In genomic region chr3:73801444-73801843, GRCh38 we compare ENCODE assay signal across 2 cellular contexts.
TF ChIP-seq lines count a peak whose summit lies in the region.

No MANE protein-coding gene starts in this region.

TF ChIP-seq in SK-N-SH treated with all-trans-retinoic acid at 6 μM for 48 hours, 23 proteins besides CTCF, POLR2A, EP300 and RAD21 (continued from another document):
- TF ChIP-seq PATZ1 (CRISPR knock-in tag; IDR thresholded peaks at IDR 0.05; ENCODE audit: borderline replicate concordance), result no peak
- no peak for TF ChIP-seq ZNF70 (CRISPR knock-in tag; IDR thresholded peaks at IDR 0.05)
- no peak for TF ChIP-seq ARNTL (CRISPR knock-in tag; IDR thresholded peaks at IDR 0.05; ENCODE audit: borderline replicate concordance, low read depth)
- no peak for TF ChIP-seq TOX (CRISPR knock-in tag; IDR thresholded peaks at IDR 0.05; ENCODE audit: borderline replicate concordance)
- TF ChIP-seq ZFP3 (CRISPR knock-in tag; IDR thresholded peaks at IDR 0.05), result no peak
- TF ChIP-seq CREB5 (CRISPR knock-in tag; IDR thresholded peaks at IDR 0.05; ENCODE audit: low read depth), result no peak
- TF ChIP-seq ZNF8 (CRISPR knock-in tag; IDR thresholded peaks at IDR 0.05), result no peak
- no peak for TF ChIP-seq POU6F1 (CRISPR knock-in tag; IDR thresholded peaks at IDR 0.05; ENCODE audit: borderline replicate concordance, low read depth)
- no peak for TF ChIP-seq ZNF565 (CRISPR knock-in tag; conservative IDR thresholded peaks at IDR 0.05; ENCODE audit: low read depth)
- no peak for TF ChIP-seq TSHZ2 (CRISPR knock-in tag; IDR thresholded peaks at IDR 0.05)
- TF ChIP-seq GLIS3 (CRISPR knock-in tag; IDR thresholded peaks at IDR 0.05), result no peak

TF ChIP-seq in HepG2, 621 proteins besides CTCF, POLR2A, EP300 and RAD21 (continued from another document):
- no peak for TF ChIP-seq ZXDC (CRISPR knock-in tag; IDR thresholded peaks at IDR 0.05)
- no peak for TF ChIP-seq HNRNPH1 (optimal IDR thresholded peaks at IDR 0.05; ENCODE audit: low read depth, low read length)
- no peak for TF ChIP-seq ZFP90 (CRISPR knock-in tag; IDR thresholded peaks at IDR 0.05; ENCODE audit: borderline replicate concordance)
- TF ChIP-seq MIER2 (CRISPR knock-in tag; IDR thresholded peaks at IDR 0.05), result no peak
